In the genomic region with DNA sequence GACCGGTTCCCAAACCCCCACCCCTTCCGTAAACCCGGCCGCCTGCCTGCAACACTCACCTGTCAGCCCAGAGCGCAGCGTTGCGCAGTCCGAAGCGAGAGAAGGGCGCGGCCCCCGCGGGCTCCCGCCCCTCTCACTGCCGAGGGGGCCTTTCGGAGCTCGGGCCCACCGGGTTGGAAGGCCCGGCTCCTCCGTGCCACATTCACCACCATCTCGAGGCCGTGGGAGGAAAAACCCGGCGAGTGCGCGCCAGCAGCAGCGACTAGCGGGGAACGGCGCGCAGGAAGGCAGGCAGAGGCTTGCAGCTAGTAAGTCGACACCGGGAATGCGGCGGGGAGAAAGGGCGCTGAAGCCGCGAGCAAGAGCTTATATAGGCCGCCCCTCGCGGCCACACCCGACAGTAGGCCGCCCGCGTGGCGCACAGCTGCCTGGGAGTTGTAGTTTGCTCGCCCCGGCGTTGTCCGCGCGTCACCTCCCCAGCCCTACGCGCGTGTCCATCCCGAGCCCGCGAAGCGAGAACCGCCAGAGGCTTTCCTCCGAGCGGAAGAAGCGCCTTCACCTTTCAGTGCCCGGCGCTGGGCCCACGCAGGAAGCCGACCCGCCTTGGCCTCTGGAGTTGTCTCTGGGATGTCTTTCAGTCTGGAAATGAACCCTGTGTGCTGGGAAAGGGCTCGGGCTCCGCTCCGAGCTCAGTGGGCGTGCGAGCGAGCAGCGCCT, we compare ENCODE assay signal across 1 cellular context.
TF ChIP-seq lines count a peak whose summit lies in the region.

No MANE protein-coding gene starts in this region.

TF ChIP-seq in HepG2, 621 proteins besides CTCF, POLR2A, EP300 and RAD21 (continued from another document and continues in another):
- TF ChIP-seq FOXK1 (CRISPR knock-in tag; IDR thresholded peaks at IDR 0.05; ENCODE audit: borderline replicate concordance, low read depth) (peak; percentile 72; the same call in 1 of the 2 replicates), PHB2 (IDR thresholded peaks at IDR 0.05; ENCODE audit: partially characterized antibody) (no peak), SMYD3 (CRISPR knock-in tag; IDR thresholded peaks at IDR 0.05) (peak; percentile 98), ZNF777 (CRISPR knock-in tag; IDR thresholded peaks at IDR 0.05) (0 out of 2 replicates have a peak, but pooled peaks have one; percentile 38), ZMYM4 (CRISPR knock-in tag; IDR thresholded peaks at IDR 0.05) (peak; percentile 77), FOXP1 (IDR thresholded peaks at IDR 0.05) (no peak), FOXP1 (CRISPR knock-in tag; IDR thresholded peaks at IDR 0.05) (no peak; the same call in 1 of the 2 replicates), XRCC5 (optimal IDR thresholded peaks at IDR 0.05; ENCODE audit: low read length) (peak; percentile 76), RFX1 (IDR thresholded peaks at IDR 0.05) (no peak), CC2D1A (CRISPR knock-in tag; IDR thresholded peaks at IDR 0.05) (no peak), KDM4B (CRISPR knock-in tag; IDR thresholded peaks at IDR 0.05) (peak; percentile 76; the same call in 1 of the 2 replicates), GLI4 (CRISPR knock-in tag; IDR thresholded peaks at IDR 0.05; ENCODE audit: borderline replicate concordance) (peak; percentile 33; the same call in 1 of the 2 replicates), MATR3 (CRISPR knock-in tag; IDR thresholded peaks at IDR 0.05) (no peak), ZNF879 (CRISPR knock-in tag; IDR thresholded peaks at IDR 0.05) (0 out of 2 replicates have a peak, but pooled peaks have one; percentile 43), ZNF605 (CRISPR knock-in tag; IDR thresholded peaks at IDR 0.05) (peak; percentile 84), PAF1 (CRISPR knock-in tag; IDR thresholded peaks at IDR 0.05) (peak; percentile 76; the same call in 1 of the 2 replicates), NR1H2 (CRISPR knock-in tag; IDR thresholded peaks at IDR 0.05; ENCODE audit: borderline replicate concordance, low read depth) (peak; percentile 79; the same call in 1 of the 2 replicates), ZNF34 (CRISPR knock-in tag; IDR thresholded peaks at IDR 0.05; ENCODE audit: borderline replicate concordance) (peak; percentile 30; the same call in 1 of the 2 replicates), ZNF841 (CRISPR knock-in tag; IDR thresholded peaks at IDR 0.05; ENCODE audit: borderline replicate concordance) (0 out of 2 replicates have a peak, but pooled peaks have one; percentile 40), ZNF589 (CRISPR knock-in tag; conservative IDR thresholded peaks at IDR 0.05) (peak; percentile 61), NR2C2 (CRISPR knock-in tag; IDR thresholded peaks at IDR 0.05; ENCODE audit: borderline replicate concordance) (peak; percentile 70), ZNF207 (IDR thresholded peaks at IDR 0.05; ENCODE audit: borderline replicate concordance) (no peak), NFYC (CRISPR knock-in tag; IDR thresholded peaks at IDR 0.05) (peak; percentile 58; the same call in 1 of the 2 replicates), DR1 (CRISPR knock-in tag; IDR thresholded peaks at IDR 0.05) (peak; percentile 99), ZNF441 (CRISPR knock-in tag; IDR thresholded peaks at IDR 0.05; ENCODE audit: borderline replicate concordance) (peak; percentile 74), FOXK2 (IDR thresholded peaks at IDR 0.05) (no peak), CREM (IDR thresholded peaks at IDR 0.05) (peak; percentile 85), CREM (CRISPR knock-in tag; IDR thresholded peaks at IDR 0.05) (no peak), ZNF543 (CRISPR knock-in tag; IDR thresholded peaks at IDR 0.05) (peak; percentile 90), FOXJ3 (CRISPR knock-in tag; IDR thresholded peaks at IDR 0.05; ENCODE audit: borderline replicate concordance) (peak; percentile 69; the same call in 1 of the 2 replicates), ZFP1 (CRISPR knock-in tag; IDR thresholded peaks at IDR 0.05) (peak; percentile 86; the same call in 1 of the 2 replicates), CREB1 (IDR thresholded peaks at IDR 0.05) (peak; percentile 80), CREB1 (CRISPR knock-in tag; IDR thresholded peaks at IDR 0.05) (peak; percentile 89), MBNL3 (CRISPR knock-in tag; conservative IDR thresholded peaks at IDR 0.05) (no peak), GPN1 (CRISPR knock-in tag; IDR thresholded peaks at IDR 0.05; ENCODE audit: borderline replicate concordance) (peak; percentile 38; the same call in 1 of the 2 replicates), ZMAT3 (CRISPR knock-in tag; conservative IDR thresholded peaks at IDR 0.05) (peak; percentile 85; the same call in 1 of the 2 replicates), SSRP1 (CRISPR knock-in tag; IDR thresholded peaks at IDR 0.05) (no peak; the same call in 1 of the 2 replicates)
- TF ChIP-seq, protein P1, sequence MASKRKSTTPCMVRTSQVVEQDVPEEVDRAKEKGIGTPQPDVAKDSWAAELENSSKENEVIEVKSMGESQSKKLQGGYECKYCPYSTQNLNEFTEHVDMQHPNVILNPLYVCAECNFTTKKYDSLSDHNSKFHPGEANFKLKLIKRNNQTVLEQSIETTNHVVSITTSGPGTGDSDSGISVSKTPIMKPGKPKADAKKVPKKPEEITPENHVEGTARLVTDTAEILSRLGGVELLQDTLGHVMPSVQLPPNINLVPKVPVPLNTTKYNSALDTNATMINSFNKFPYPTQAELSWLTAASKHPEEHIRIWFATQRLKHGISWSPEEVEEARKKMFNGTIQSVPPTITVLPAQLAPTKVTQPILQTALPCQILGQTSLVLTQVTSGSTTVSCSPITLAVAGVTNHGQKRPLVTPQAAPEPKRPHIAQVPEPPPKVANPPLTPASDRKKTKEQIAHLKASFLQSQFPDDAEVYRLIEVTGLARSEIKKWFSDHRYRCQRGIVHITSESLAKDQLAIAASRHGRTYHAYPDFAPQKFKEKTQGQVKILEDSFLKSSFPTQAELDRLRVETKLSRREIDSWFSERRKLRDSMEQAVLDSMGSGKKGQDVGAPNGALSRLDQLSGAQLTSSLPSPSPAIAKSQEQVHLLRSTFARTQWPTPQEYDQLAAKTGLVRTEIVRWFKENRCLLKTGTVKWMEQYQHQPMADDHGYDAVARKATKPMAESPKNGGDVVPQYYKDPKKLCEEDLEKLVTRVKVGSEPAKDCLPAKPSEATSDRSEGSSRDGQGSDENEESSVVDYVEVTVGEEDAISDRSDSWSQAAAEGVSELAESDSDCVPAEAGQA (IDR thresholded peaks at IDR 0.05; ENCODE audit: low read depth), result peak; percentile 62; the same call in 1 of the 2 replicates
- TF ChIP-seq, protein P1 (CRISPR knock-in tag; IDR thresholded peaks at IDR 0.05; ENCODE audit: borderline replicate concordance), result peak; percentile 90; the same call in 1 of the 2 replicates
- TF ChIP-seq, protein P2, sequence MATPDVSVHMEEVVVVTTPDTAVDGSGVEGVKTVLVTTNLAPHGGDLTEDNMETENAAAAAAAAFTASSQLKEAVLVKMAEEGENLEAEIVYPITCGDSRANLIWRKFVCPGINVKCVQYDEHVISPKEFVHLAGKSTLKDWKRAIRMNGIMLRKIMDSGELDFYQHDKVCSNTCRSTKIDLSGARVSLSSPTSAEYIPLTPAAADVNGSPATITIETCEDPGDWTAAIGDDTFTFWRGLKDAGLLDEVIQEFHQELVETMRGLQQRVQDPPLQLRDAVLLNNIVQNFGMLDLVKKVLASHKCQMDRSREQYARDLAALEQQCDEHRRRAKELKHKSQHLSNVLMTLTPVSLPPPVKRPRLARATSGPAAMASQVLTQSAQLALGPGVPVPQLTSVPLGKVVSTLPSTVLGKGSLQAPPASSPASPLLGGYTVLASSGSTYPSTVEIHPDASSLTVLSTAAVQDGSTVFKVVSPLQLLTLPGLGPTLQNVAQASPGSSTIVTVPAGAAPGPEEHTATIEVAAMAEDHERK (CRISPR knock-in tag; IDR thresholded peaks at IDR 0.05; ENCODE audit: low read depth), result peak; percentile 54; the same call in 1 of the 2 replicates
- TF ChIP-seq, protein P3, sequence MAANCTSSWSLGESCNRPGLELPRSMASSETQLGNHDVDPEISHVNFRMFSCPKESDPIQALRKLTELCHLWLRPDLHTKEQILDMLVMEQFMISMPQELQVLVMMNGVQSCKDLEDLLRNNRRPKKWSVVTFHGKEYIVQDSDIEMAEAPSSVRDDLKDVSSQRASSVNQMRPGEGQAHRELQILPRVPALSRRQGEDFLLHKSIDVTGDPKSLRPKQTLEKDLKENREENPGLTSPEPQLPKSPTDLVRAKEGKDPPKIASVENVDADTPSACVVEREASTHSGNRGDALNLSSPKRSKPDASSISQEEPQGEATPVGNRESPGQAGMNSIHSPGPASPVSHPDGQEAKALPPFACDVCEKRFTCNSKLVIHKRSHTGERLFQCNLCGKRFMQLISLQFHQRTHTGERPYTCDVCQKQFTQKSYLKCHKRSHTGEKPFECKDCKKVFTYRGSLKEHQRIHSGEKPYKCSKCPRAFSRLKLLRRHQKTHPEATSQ (CRISPR knock-in tag; IDR thresholded peaks at IDR 0.05; ENCODE audit: borderline replicate concordance), result peak; percentile 80; the same call in 1 of the 2 replicates
- TF ChIP-seq, protein P4, sequence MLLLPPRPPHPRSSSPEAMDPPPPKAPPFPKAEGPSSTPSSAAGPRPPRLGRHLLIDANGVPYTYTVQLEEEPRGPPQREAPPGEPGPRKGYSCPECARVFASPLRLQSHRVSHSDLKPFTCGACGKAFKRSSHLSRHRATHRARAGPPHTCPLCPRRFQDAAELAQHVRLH (CRISPR knock-in tag; IDR thresholded peaks at IDR 0.05; ENCODE audit: borderline replicate concordance, low read depth), result peak; percentile 93
- TF ChIP-seq, protein P5, sequence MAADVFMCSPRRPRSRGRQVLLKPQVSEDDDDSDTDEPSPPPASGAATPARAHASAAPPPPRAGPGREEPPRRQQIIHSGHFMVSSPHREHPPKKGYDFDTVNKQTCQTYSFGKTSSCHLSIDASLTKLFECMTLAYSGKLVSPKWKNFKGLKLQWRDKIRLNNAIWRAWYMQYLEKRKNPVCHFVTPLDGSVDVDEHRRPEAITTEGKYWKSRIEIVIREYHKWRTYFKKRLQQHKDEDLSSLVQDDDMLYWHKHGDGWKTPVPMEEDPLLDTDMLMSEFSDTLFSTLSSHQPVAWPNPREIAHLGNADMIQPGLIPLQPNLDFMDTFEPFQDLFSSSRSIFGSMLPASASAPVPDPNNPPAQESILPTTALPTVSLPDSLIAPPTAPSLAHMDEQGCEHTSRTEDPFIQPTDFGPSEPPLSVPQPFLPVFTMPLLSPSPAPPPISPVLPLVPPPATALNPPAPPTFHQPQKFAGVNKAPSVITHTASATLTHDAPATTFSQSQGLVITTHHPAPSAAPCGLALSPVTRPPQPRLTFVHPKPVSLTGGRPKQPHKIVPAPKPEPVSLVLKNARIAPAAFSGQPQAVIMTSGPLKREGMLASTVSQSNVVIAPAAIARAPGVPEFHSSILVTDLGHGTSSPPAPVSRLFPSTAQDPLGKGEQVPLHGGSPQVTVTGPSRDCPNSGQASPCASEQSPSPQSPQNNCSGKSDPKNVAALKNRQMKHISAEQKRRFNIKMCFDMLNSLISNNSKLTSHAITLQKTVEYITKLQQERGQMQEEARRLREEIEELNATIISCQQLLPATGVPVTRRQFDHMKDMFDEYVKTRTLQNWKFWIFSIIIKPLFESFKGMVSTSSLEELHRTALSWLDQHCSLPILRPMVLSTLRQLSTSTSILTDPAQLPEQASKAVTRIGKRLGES (CRISPR knock-in tag; IDR thresholded peaks at IDR 0.05; ENCODE audit: borderline replicate concordance), result no peak
- TF ChIP-seq, protein P6, sequence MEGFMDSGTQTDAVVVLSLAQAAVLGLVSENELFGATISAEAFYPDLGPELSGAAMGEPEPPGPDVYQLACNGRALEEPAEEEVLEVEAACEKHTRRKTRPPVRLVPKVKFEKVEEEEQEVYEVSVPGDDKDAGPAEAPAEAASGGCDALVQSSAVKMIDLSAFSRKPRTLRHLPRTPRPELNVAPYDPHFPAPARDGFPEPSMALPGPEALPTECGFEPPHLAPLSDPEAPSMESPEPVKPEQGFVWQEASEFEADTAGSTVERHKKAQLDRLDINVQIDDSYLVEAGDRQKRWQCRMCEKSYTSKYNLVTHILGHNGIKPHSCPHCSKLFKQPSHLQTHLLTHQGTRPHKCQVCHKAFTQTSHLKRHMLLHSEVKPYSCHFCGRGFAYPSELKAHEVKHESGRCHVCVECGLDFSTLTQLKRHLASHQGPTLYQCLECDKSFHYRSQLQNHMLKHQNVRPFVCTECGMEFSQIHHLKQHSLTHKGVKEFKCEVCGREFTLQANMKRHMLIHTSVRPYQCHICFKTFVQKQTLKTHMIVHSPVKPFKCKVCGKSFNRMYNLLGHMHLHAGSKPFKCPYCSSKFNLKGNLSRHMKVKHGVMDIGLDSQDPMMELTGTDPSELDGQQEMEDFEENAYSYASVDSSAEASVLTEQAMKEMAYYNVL (CRISPR knock-in tag; IDR thresholded peaks at IDR 0.05; ENCODE audit: borderline replicate concordance), result 0 out of 2 replicates have a peak, but pooled peaks have one; percentile 41
- TF ChIP-seq, protein P7, sequence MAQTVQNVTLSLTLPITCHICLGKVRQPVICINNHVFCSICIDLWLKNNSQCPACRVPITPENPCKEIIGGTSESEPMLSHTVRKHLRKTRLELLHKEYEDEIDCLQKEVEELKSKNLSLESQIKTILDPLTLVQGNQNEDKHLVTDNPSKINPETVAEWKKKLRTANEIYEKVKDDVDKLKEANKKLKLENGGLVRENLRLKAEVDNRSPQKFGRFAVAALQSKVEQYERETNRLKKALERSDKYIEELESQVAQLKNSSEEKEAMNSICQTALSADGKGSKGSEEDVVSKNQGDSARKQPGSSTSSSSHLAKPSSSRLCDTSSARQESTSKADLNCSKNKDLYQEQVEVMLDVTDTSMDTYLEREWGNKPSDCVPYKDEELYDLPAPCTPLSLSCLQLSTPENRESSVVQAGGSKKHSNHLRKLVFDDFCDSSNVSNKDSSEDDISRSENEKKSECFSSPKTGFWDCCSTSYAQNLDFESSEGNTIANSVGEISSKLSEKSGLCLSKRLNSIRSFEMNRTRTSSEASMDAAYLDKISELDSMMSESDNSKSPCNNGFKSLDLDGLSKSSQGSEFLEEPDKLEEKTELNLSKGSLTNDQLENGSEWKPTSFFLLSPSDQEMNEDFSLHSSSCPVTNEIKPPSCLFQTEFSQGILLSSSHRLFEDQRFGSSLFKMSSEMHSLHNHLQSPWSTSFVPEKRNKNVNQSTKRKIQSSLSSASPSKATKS (CRISPR knock-in tag; IDR thresholded peaks at IDR 0.05), result peak; percentile 92; the same call in 1 of the 2 replicates
